8 cellular contexts compared by ENCODE assay signal in genomic region chr12:54079150-54079549, GRCh38. TPM values are rescaled to one million over a fixed set of nuclear protein-coding genes. Genes with fewer than 3 reads are reported as not detected.
"Had no signal": no experiment of that assay in that cellular context is flagged by ENCODE, and none has a peak within 500 bp of the region (broad histone marks: within the 10 kb centered on the region; RNA-seq: fewer than 3 reads in every experiment).

No MANE protein-coding gene starts in this region.

RNA-seq across cellular contexts. Expression of gene HOXC4, which starts 25.5 kb away (rescaled TPM):
- total RNA-seq: activated CD4-positive, alpha-beta T cell treated with anti-CD3 and anti-CD28 coated beads for 36 hours; activated T-helper 1 cell treated with anti-CD3 and anti-CD28 coated beads, Interleukin-12 subunit alpha, Interleukin-12 subunit beta, Interleukin-2, Interleukin-4 antibody, amounts not matched to agents 30 ng/mL and 10 ng/mL and 1 ng/mL, durations not matched to agents 14 hours and 24 hours and 36 hours; endodermal cell; liver; osteocyte had no signal

RNA-seq across cellular contexts. Expression of gene HOXC5, which starts 46.3 kb away (rescaled TPM):
- total RNA-seq: activated CD4-positive, alpha-beta T cell treated with anti-CD3 and anti-CD28 coated beads for 36 hours; activated CD8-positive, alpha-beta T cell treated with anti-CD3 and anti-CD28 coated beads for 36 hours; activated T-helper 1 cell treated with anti-CD3 and anti-CD28 coated beads, Interleukin-12 subunit alpha, Interleukin-12 subunit beta, Interleukin-2, Interleukin-4 antibody, amounts not matched to agents 30 ng/mL and 10 ng/mL and 1 ng/mL, durations not matched to agents 14 hours and 24 hours and 36 hours; endodermal cell; heart right ventricle; liver; natural killer cell treated with Interleukin-12 subunit alpha and Interleukin-12 subunit beta and Interleukin-15 and Interleukin-18, amount 100 ng/mL, for 72 hours; osteocyte had no signal
- polyA plus RNA-seq: liver had no signal

RNA-seq across cellular contexts. Expression of gene HOXC6, which starts 50.9 kb away (rescaled TPM):
- total RNA-seq: activated CD4-positive, alpha-beta T cell treated with anti-CD3 and anti-CD28 coated beads for 36 hours; activated CD8-positive, alpha-beta T cell treated with anti-CD3 and anti-CD28 coated beads for 36 hours; activated T-helper 1 cell treated with anti-CD3 and anti-CD28 coated beads, Interleukin-12 subunit alpha, Interleukin-12 subunit beta, Interleukin-2, Interleukin-4 antibody, amounts not matched to agents 30 ng/mL and 10 ng/mL and 1 ng/mL, durations not matched to agents 14 hours and 24 hours and 36 hours; endodermal cell; natural killer cell treated with Interleukin-12 subunit alpha and Interleukin-12 subunit beta and Interleukin-15 and Interleukin-18, amount 100 ng/mL, for 72 hours; osteocyte had no signal
- polyA plus RNA-seq: liver had no signal
